ENCODE assay signal across 20 cellular contexts in genomic region chr6:5111626-5112025, GRCh38. TPM values are rescaled to one million over a fixed set of nuclear protein-coding genes. Genes with fewer than 3 reads are reported as not detected.
DNase-seq lines count a peak whose midpoint lies in the region; ATAC-seq, FAIRE-seq and TF ChIP-seq lines count a peak whose summit lies in the region.
"Had no signal": no experiment of that assay in that cellular context is flagged by ENCODE, and none has a peak within 500 bp of the region (broad histone marks: within the 10 kb centered on the region; RNA-seq: fewer than 3 reads in every experiment).

No MANE protein-coding gene starts in this region.

- POLR2A ChIA-PET in HepG2 (lab: Yijun Ruan, JAX): no interaction called here

- no peak overlapping the region for H2BK12ac ChIP-seq in trophoblast cell (ENCODE audit: low read length)

- peaks cover 11 to 28% of the 10 kb centered on the region in 2 experiments; a peak in 4 of 5 replicates for H3K36me3 ChIP-seq in HepG2 (replicated peaks in 1 of 2; ENCODE audit: control insufficient read depth in 1 of 2, insufficient read depth in 2 of 2, low read length in 2 of 2)
- H3K36me3 ChIP-seq in right lobe of liver: no peaks in the 10 kb centered on the region
- H3K36me3 ChIP-seq in trophoblast cell (ENCODE audit: control insufficient read depth in 1 of 2, insufficient read depth in 2 of 2, low read length in 2 of 2): peaks cover 0 to 2% of the 10 kb centered on the region in 2 experiments

- H3K27ac ChIP-seq in HepG2 (ENCODE audit: extremely low read length, insufficient read depth, low read length) (no peak overlapping the region), right lobe of liver (no peak overlapping the region), caudate nucleus (ENCODE audit: low read depth, low read length) (peak overlapping the region; percentile 72), trophoblast cell (ENCODE audit: low read depth, low read length) (no peak overlapping the region)

- TF ChIP-seq EP300 in HepG2 (IDR thresholded peaks at IDR 0.05; ENCODE audit: low read depth in 2 of 2, low read length in 2 of 2) (no peak), HepG2 (CRISPR knock-in tag; IDR thresholded peaks at IDR 0.05; ENCODE audit: borderline replicate concordance) (no peak)

- no peak overlapping the region for H3K18ac ChIP-seq in trophoblast cell (ENCODE audit: low read length)

- WGBS in HepG2 (ENCODE audit: low lambda C conversion rate): 99% methylated on average over 7 of the region's 7 CpGs
- WGBS in right lobe of liver (ENCODE audit: insufficient coverage, low coverage, low lambda C conversion rate, missing lambda C conversion rate): 80% methylated on average over 2 of the region's 7 CpGs
- WGBS in trophoblast cell (ENCODE audit: extremely low coverage, insufficient coverage, insufficient read length): no CpG with 5 or more reads among the region's 7 CpGs

- CTCF ChIA-PET in HepG2 (lab: Yijun Ruan, JAX; ENCODE audit: low intra/inter-chr PET ratio, low total read pairs): no interaction called here

- no TSS peak for BruUV-seq in HepG2 (replicated peaks; lab: Mats Ljungman, UMichigan)

- in situ Hi-C loops in HepG2 (cut with HindIII; ENCODE audit: extremely low pct_ligation_motif_present, low pct_unique_long_range_greater_than_20kb): no loop called here

- no peak overlapping the region for H2AFZ ChIP-seq in HepG2 (ENCODE audit: low read length)
- no peak overlapping the region for H2AFZ ChIP-seq in trophoblast cell (ENCODE audit: insufficient read depth, low read length, poor library complexity)
- H2AFZ ChIP-seq: GM23338 had no signal

- no peak overlapping the region for H3K14ac ChIP-seq in trophoblast cell (ENCODE audit: low read length)

- H3K79me2 ChIP-seq in HepG2 (ENCODE audit: insufficient read depth, low read length): no peaks in the 10 kb centered on the region
- no peaks in the 10 kb centered on the region for H3K79me2 ChIP-seq in trophoblast cell (ENCODE audit: control insufficient read depth, insufficient read depth, low read length, poor library complexity)

- no peak overlapping the region for H4K8ac ChIP-seq in trophoblast cell (ENCODE audit: low read depth, low read length)

- no peak for DNase-seq in HepG2 (ENCODE audit: low spot score)
- DNase-seq in right lobe of liver: no peak
- DNase-seq in caudate nucleus (lab: John Stamatoyannopoulos, UW): no peak
- no peak for DNase-seq in trophoblast cell
- DNase-seq in activated CD8-positive, alpha-beta memory T cell treated with anti-CD3 and anti-CD28 coated beads, Interleukin-2, amount 50 U/mL, for 4 hours: no peak
- no peak for DNase-seq in stimulated activated CD4-positive, alpha-beta T cell treated with anti-CD3 and anti-CD28 coated beads, Interleukin-15, amount 100 ng/mL, for 24 hours
- DNase-seq: 8988T; C1 segment of cervical spinal cord; CD4-positive, CD25-positive, alpha-beta regulatory T cell; CD8-positive, alpha-beta memory T cell; COR-L47; DMS 273 treated with DMSO at 0.1 percent for 48 hours; DMS53; DND-41; EL; HCEC 1CT had no signal

- H3K9ac ChIP-seq in HepG2 (ENCODE audit: insufficient read depth, low read depth, low read length) (no peak overlapping the region), trophoblast cell (ENCODE audit: low read length) (no peak overlapping the region)

- ATAC-seq in HepG2: no peak
- ATAC-seq in right lobe of liver: no peak
- ATAC-seq in GM21786 (IDR thresholded peaks at IDR 0.05; ENCODE audit: unreplicated experiment): no peak
- ATAC-seq: GM12878, GM23338 had no signal

- H4K12ac ChIP-seq in trophoblast cell (ENCODE audit: low read depth, low read length): no peak overlapping the region

- no peak overlapping the region for H4K91ac ChIP-seq in trophoblast cell (ENCODE audit: low read depth, low read length)

- H3K27me3 ChIP-seq in HepG2 (ENCODE audit: control insufficient read depth in 1 of 2, insufficient read depth in 2 of 2, low read length in 2 of 2): no peaks in the 10 kb centered on the region
- H3K27me3 ChIP-seq in right lobe of liver: no peaks in the 10 kb centered on the region
- H3K27me3 ChIP-seq in trophoblast cell (ENCODE audit: insufficient read depth, low read length): no peaks in the 10 kb centered on the region

- intact Hi-C loops in HepG2 (cut with micrococcal nuclease; ENCODE audit: unreplicated experiment): no loop called here
- intact Hi-C loops in right lobe of liver (cut with DNase I): no loop called here

- FAIRE-seq in HepG2 (lab: Jason Lieb, UNC): no peak
- FAIRE-seq: GM12878, H54 had no signal

- peaks cover 18% of the 10 kb centered on the region for H3K4me1 ChIP-seq in HepG2 (ENCODE audit: insufficient read depth, low read length)
- H3K4me1 ChIP-seq in right lobe of liver: peaks cover 0 to 8% (median 0%) of the 10 kb centered on the region in 4 donors
- peaks cover 0 to 12% of the 10 kb centered on the region in 2 experiments for H3K4me1 ChIP-seq in trophoblast cell (ENCODE audit: control insufficient read depth in 1 of 2, insufficient read depth in 2 of 2, low read length in 2 of 2)

- TF ChIP-seq CTCF in HepG2 (CRISPR knock-in tag; IDR thresholded peaks at IDR 0.05) (no peak), right lobe of liver (IDR thresholded peaks at IDR 0.05) (no peak)

- H3K4ac ChIP-seq in trophoblast cell (ENCODE audit: low read depth, low read length): no peak overlapping the region

- no peaks in the 10 kb centered on the region for H4K20me1 ChIP-seq in HepG2 (ENCODE audit: insufficient read depth, low read length)

- TF ChIP-seq POLR2A in HepG2 (IDR thresholded peaks at IDR 0.05; ENCODE audit: insufficient read depth in 1 of 2, low read depth in 2 of 2, low read length in 2 of 2) (no peak), right lobe of liver (IDR thresholded peaks at IDR 0.05) (no peak)

- no peak overlapping the region for H2AK5ac ChIP-seq in trophoblast cell (ENCODE audit: low read length)

- no peak overlapping the region for H2BK5ac ChIP-seq in trophoblast cell (ENCODE audit: low read depth, low read length, poor library complexity)

- H3K4me3 ChIP-seq in HepG2 (replicated peaks in 1 of 3; ENCODE audit: insufficient read depth in 1 of 3, low read depth in 2 of 3, low read length in 3 of 3) (no peak overlapping the region), right lobe of liver (no peak overlapping the region), trophoblast cell (ENCODE audit: low read depth, low read length) (peak overlapping the region; percentile 4)
- H3K4me3 ChIP-seq: GM12878, GM23338 had no signal

- H3K4me2 ChIP-seq in HepG2 (ENCODE audit: low read depth, low read length) (no peak overlapping the region), trophoblast cell (ENCODE audit: low read length) (no peak overlapping the region)
- H3K4me2 ChIP-seq: GM23338 had no signal

- H3K23ac ChIP-seq in trophoblast cell (ENCODE audit: low read length): no peak overlapping the region

- no peaks in the 10 kb centered on the region for H3K9me3 ChIP-seq in HepG2 (ENCODE audit: low read length)
- no peaks in the 10 kb centered on the region for H3K9me3 ChIP-seq in right lobe of liver
- no peaks in the 10 kb centered on the region for H3K9me3 ChIP-seq in trophoblast cell (ENCODE audit: insufficient read depth, low read depth, low read length)

- no peak overlapping the region for H2BK120ac ChIP-seq in trophoblast cell (ENCODE audit: insufficient read depth, low read length, poor library complexity)

- TF ChIP-seq RAD21 in HepG2 (CRISPR knock-in tag; IDR thresholded peaks at IDR 0.05): no peak

- no peaks in the 10 kb centered on the region for H3K79me1 ChIP-seq in trophoblast cell (ENCODE audit: low read length)

TF ChIP-seq in HepG2, 621 proteins besides CTCF, POLR2A, EP300 and RAD21:
- TF ChIP-seq AGO2 (optimal IDR thresholded peaks at IDR 0.05; ENCODE audit: low read depth, low read length) (peak; percentile 22), RBFOX2 (IDR thresholded peaks at IDR 0.05; ENCODE audit: low read depth, low read length) (no peak)
TF ChIP-seq in HepG2: peak in this region for 1.

RNA-seq across cellular contexts. Expression of gene PPP1R3G, which starts 26.5 kb away (rescaled TPM):
- total RNA-seq in HepG2 (2016; rRNA removed; fragmentation: Illumina TruSeq; extraction: Trizol) (0.56 and 1.2 TPM in 2 replicates), right lobe of liver (under 1 TPM; 0.35 to 0.98 (median 0.52) TPM)
- total RNA-seq in HepG2 (2016; cell fraction: cytosol; rRNA removed; fragmentation: Illumina TruSeq; extraction: Trizol; ENCODE audit: low read depth): 0.18 and 0.20 TPM in 2 replicates
- total RNA-seq in HepG2 (2016; cell fraction: insoluble cytoplasmic fraction; rRNA removed; fragmentation: Illumina TruSeq; extraction: Trizol): 0.61 and 1.0 TPM in 2 replicates
- total RNA-seq in HepG2 (2016; cell fraction: membrane; rRNA removed; fragmentation: Illumina TruSeq; extraction: Trizol): 0.52 and 0.74 TPM in 2 replicates
- total RNA-seq in HepG2 (2016; cell fraction: nucleus; rRNA removed; fragmentation: Illumina TruSeq; extraction: Trizol): 0.88 and 1.0 TPM in 2 replicates
- 1.3 and 1.8 TPM in 2 replicates for polyA plus RNA-seq in HepG2 (2011; rRNA removed)
- 1.5 and 1.9 TPM in 2 replicates for polyA plus RNA-seq in HepG2 (2011; cell fraction: cytosol; rRNA removed)
- polyA plus RNA-seq in HepG2 (2011; cell fraction: nucleus; rRNA removed): 3.4 and 3.6 TPM in 2 replicates
- 2.0 and 2.2 TPM in 2 replicates for polyA plus RNA-seq in HepG2 (2012)
- 0.11 TPM in 2 replicates for polyA plus RNA-seq in HepG2 (2016; cell fraction: cytosol; fragmentation: Illumina TruSeq; extraction: Trizol; ENCODE audit: low read depth)
- polyA plus RNA-seq in HepG2 (2016; cell fraction: insoluble cytoplasmic fraction; fragmentation: Illumina TruSeq; extraction: Trizol; ENCODE audit: low read depth): 0.44 and 0.60 TPM in 2 replicates
- polyA plus RNA-seq in HepG2 (2016; cell fraction: membrane; fragmentation: Illumina TruSeq; extraction: Trizol; ENCODE audit: low read depth): 0.29 and 0.52 TPM in 2 replicates
- polyA plus RNA-seq in HepG2 (2016; cell fraction: nucleus; fragmentation: Illumina TruSeq; extraction: Trizol; ENCODE audit: insufficient read depth, low read depth): 0.61 and 0.77 TPM in 2 replicates
- 0.14 and 3.0 TPM in 2 replicates for polyA minus RNA-seq in HepG2 (2011; rRNA and poly(A)+ RNA removed; ENCODE audit: low replicate concordance)
- 2.1 and 2.3 TPM in 2 replicates for polyA minus RNA-seq in HepG2 (2011; cell fraction: cytosol; rRNA and poly(A)+ RNA removed)
- polyA minus RNA-seq in HepG2 (2011; cell fraction: nucleus; rRNA and poly(A)+ RNA removed): 4.5 and 4.8 TPM in 2 replicates
- 0.40 and 0.41 TPM in 2 replicates for polyA plus RNA-seq in trophoblast cell (2013)
- total RNA-seq: CD8-positive, alpha-beta memory T cell had no signal
- polyA plus RNA-seq: CD4-positive, CD25-positive, alpha-beta regulatory T cell; CD8-positive, alpha-beta memory T cell had no signal
